ENCODE assay signal across 23 cellular contexts in genomic region chr16:16032271-16032979, GRCh38.
DNase-seq lines count a peak whose midpoint lies in the region; ATAC-seq and TF ChIP-seq lines count a peak whose summit lies in the region.
"Had no signal": no experiment of that assay in that cellular context is flagged by ENCODE, and none has a peak within 500 bp of the region (broad histone marks: within the 10 kb centered on the region; RNA-seq: fewer than 3 reads in every experiment).

No MANE protein-coding gene starts in this region.

- no peaks in the 10 kb centered on the region for H3K9me3 Mint-ChIP-seq in activated CD4-positive, alpha-beta T cell treated with anti-CD3 and anti-CD28 coated beads, Interleukin-2, amount 10 ng/mL, durations not matched to agents 7 days and 5 days
- H3K9me3 Mint-ChIP-seq in CD4-positive, alpha-beta T cell = no peaks in the 10 kb centered on the region
- H3K9me3 Mint-ChIP-seq in activated CD4-positive, alpha-beta memory T cell treated with anti-CD3 and anti-CD28 coated beads, Interleukin-2, amount 10 ng/mL, durations not matched to agents 7 days and 5 days = no peaks in the 10 kb centered on the region
- H3K9me3 Mint-ChIP-seq in memory B cell = no peaks in the 10 kb centered on the region

- H3K4me1 Mint-ChIP-seq in activated CD4-positive, alpha-beta T cell treated with anti-CD3 and anti-CD28 coated beads, Interleukin-2, amount 10 ng/mL, durations not matched to agents 7 days and 5 days = peaks cover 20% of the 10 kb centered on the region
- peaks cover 17% of the 10 kb centered on the region for H3K4me1 Mint-ChIP-seq in CD4-positive, alpha-beta T cell (ENCODE audit: low read depth)
- peaks cover 37% of the 10 kb centered on the region for H3K4me1 Mint-ChIP-seq in activated CD4-positive, alpha-beta memory T cell treated with anti-CD3 and anti-CD28 coated beads, Interleukin-2, amount 10 ng/mL, durations not matched to agents 7 days and 5 days
- H3K4me1 Mint-ChIP-seq in memory B cell = peaks cover 13% of the 10 kb centered on the region

- H3K27me3 ChIP-seq in CD4-positive, alpha-beta T cell (ENCODE audit: control insufficient read depth, insufficient read depth, low read length) = no peaks in the 10 kb centered on the region
- H3K27me3 ChIP-seq: colonic mucosa, left lung had no signal

- H3K27ac ChIP-seq in CD4-positive, alpha-beta T cell (ENCODE audit: low read depth, low read length) = no peak overlapping the region
- H3K27ac ChIP-seq: colonic mucosa, left lung, SK-N-MC had no signal

- DNase-seq in activated CD4-positive, alpha-beta T cell treated with anti-CD3 and anti-CD28 coated beads, Interleukin-2, amount 10 ng/mL, durations not matched to agents 7 days and 5 days = no peak
- DNase-seq in activated CD4-positive, alpha-beta T cell treated with anti-CD3 and anti-CD28 coated beads, Interleukin-2, amount 50 U/mL, for 48 hours = no peak
- no peak for DNase-seq in CD4-positive, alpha-beta T cell
- DNase-seq in activated CD4-positive, alpha-beta memory T cell treated with anti-CD3 and anti-CD28 coated beads, Interleukin-2, amount 10 ng/mL, durations not matched to agents 7 days and 5 days = no peak
- DNase-seq in memory B cell (ENCODE audit: low spot score in 2 of 2) = no peak
- no peak for DNase-seq in Ammon's horn (ENCODE audit: low spot score)
- no peak for DNase-seq in GM10248 (ENCODE audit: extremely low spot score)
- DNase-seq: activated CD8-positive, alpha-beta memory T cell treated with anti-CD3 and anti-CD28 coated beads, Interleukin-2, amount 50 U/mL, for 4 hours; C1 segment of cervical spinal cord; colonic mucosa; DMS153; GOT3; head of caudate nucleus; left lung; MM.1S; mucosa of descending colon; NCI-H146; NCI-H524 treated with DMSO at 0.1 percent for 48 hours; RPMI8226; substantia nigra had no signal

- no peaks in the 10 kb centered on the region for H3K27me3 Mint-ChIP-seq in activated CD4-positive, alpha-beta T cell treated with anti-CD3 and anti-CD28 coated beads, Interleukin-2, amount 10 ng/mL, durations not matched to agents 7 days and 5 days
- no peaks in the 10 kb centered on the region for H3K27me3 Mint-ChIP-seq in CD4-positive, alpha-beta T cell
- H3K27me3 Mint-ChIP-seq in activated CD4-positive, alpha-beta memory T cell treated with anti-CD3 and anti-CD28 coated beads, Interleukin-2, amount 10 ng/mL, durations not matched to agents 7 days and 5 days = no peaks in the 10 kb centered on the region
- H3K27me3 Mint-ChIP-seq in memory B cell = no peaks in the 10 kb centered on the region
- H3K27me3 Mint-ChIP-seq: brain had no signal

- H3K4me3 Mint-ChIP-seq in activated CD4-positive, alpha-beta T cell treated with anti-CD3 and anti-CD28 coated beads, Interleukin-2, amount 10 ng/mL, durations not matched to agents 7 days and 5 days = no peak overlapping the region
- H3K4me3 Mint-ChIP-seq in CD4-positive, alpha-beta T cell = no peak overlapping the region
- H3K4me3 Mint-ChIP-seq in activated CD4-positive, alpha-beta memory T cell treated with anti-CD3 and anti-CD28 coated beads, Interleukin-2, amount 10 ng/mL, durations not matched to agents 7 days and 5 days = no peak overlapping the region
- H3K4me3 Mint-ChIP-seq in memory B cell = no peak overlapping the region
- H3K4me3 Mint-ChIP-seq: brain had no signal

- POLR2A ChIA-PET in activated CD4-positive, alpha-beta T cell treated with anti-CD3 and anti-CD28 coated beads, Interleukin-2, amount 10 ng/mL, durations not matched to agents 7 days and 5 days (lab: Charles Lee) = no interaction called here
- POLR2A ChIA-PET in CD4-positive, alpha-beta T cell (lab: Charles Lee) = interaction anchor here (1.4 to 2.0 kb wide), 4 partner anchors 8 to 144 kb away, joined by 4 to 10 read pairs (median 8); partner anchors contain the start of gene CEP20
- POLR2A ChIA-PET in activated CD4-positive, alpha-beta memory T cell treated with anti-CD3 and anti-CD28 coated beads, Interleukin-2, amount 10 ng/mL, durations not matched to agents 7 days and 5 days (lab: Charles Lee) = interaction anchor here (0.8 to 3.5 kb wide), 7 partner anchors 8 to 144 kb away, joined by 3 to 19 read pairs (median 5); partner anchors contain the start of gene CEP20
- POLR2A ChIA-PET in GM10248 (lab: Yijun Ruan, JAX) = interaction anchor here (0.9 kb wide), 1 partner anchor 28 kb away, joined by 3 read pairs; no protein-coding TSS in a partner anchor

- CTCF ChIA-PET in activated CD4-positive, alpha-beta T cell treated with anti-CD3 and anti-CD28 coated beads, Interleukin-2, amount 10 ng/mL, durations not matched to agents 7 days and 5 days (lab: Charles Lee) = interaction anchor here (0.6 to 1.2 kb wide), 3 partner anchors 14 to 106 kb away, joined by 3 read pairs; no protein-coding TSS in a partner anchor
- CTCF ChIA-PET in CD4-positive, alpha-beta T cell (lab: Charles Lee) = interaction anchor here (0.6 to 1.4 kb wide), 3 partner anchors 9 to 89 kb away, joined by 3 to 4 read pairs (median 3); no protein-coding TSS in a partner anchor
- CTCF ChIA-PET in activated CD4-positive, alpha-beta memory T cell treated with anti-CD3 and anti-CD28 coated beads, Interleukin-2, amount 10 ng/mL, durations not matched to agents 7 days and 5 days (lab: Charles Lee) = interaction anchor here (1.0 to 1.3 kb wide), 3 partner anchors 8 to 210 kb away, joined by 3 to 4 read pairs (median 4); partner anchors contain the start of gene CEP20
- CTCF ChIA-PET in GM10248 (lab: Yijun Ruan, JAX) = interaction anchor here (1.1 to 3.2 kb wide), 7 partner anchors 10 to 267 kb away, joined by 3 to 14 read pairs (median 4); no protein-coding TSS in a partner anchor

- TF ChIP-seq CTCF in CD4-positive, alpha-beta T cell (IDR thresholded peaks at IDR 0.05) = no peak
- no peak for TF ChIP-seq CTCF in GM10248 (IDR thresholded peaks at IDR 0.05; ENCODE audit: control extremely low read depth, extremely low read depth, low read depth, missing control alignments)

- H3K36me3 Mint-ChIP-seq in activated CD4-positive, alpha-beta T cell treated with anti-CD3 and anti-CD28 coated beads, Interleukin-2, amount 10 ng/mL, durations not matched to agents 7 days and 5 days (ENCODE audit: low read depth) = peaks cover 37% of the 10 kb centered on the region
- peaks cover 60% of the 10 kb centered on the region for H3K36me3 Mint-ChIP-seq in CD4-positive, alpha-beta T cell (ENCODE audit: low read depth)
- peaks cover 44% of the 10 kb centered on the region for H3K36me3 Mint-ChIP-seq in activated CD4-positive, alpha-beta memory T cell treated with anti-CD3 and anti-CD28 coated beads, Interleukin-2, amount 10 ng/mL, durations not matched to agents 7 days and 5 days (ENCODE audit: low read depth)
- H3K36me3 Mint-ChIP-seq in memory B cell = peaks cover 12% of the 10 kb centered on the region

- no peaks in the 10 kb centered on the region for H3K9me3 ChIP-seq in CD4-positive, alpha-beta T cell (ENCODE audit: control insufficient read depth, low read length)
- H3K9me3 ChIP-seq: colonic mucosa, left lung, mucosa of descending colon had no signal

- H3K27ac Mint-ChIP-seq in activated CD4-positive, alpha-beta T cell treated with anti-CD3 and anti-CD28 coated beads, Interleukin-2, amount 10 ng/mL, durations not matched to agents 7 days and 5 days = peak overlapping the region; percentile 87
- peak overlapping the region; percentile 87 for H3K27ac Mint-ChIP-seq in CD4-positive, alpha-beta T cell
- H3K27ac Mint-ChIP-seq in activated CD4-positive, alpha-beta memory T cell treated with anti-CD3 and anti-CD28 coated beads, Interleukin-2, amount 10 ng/mL, durations not matched to agents 7 days and 5 days = peak overlapping the region; percentile 67
- H3K27ac Mint-ChIP-seq in memory B cell = peak overlapping the region; percentile 81
- H3K27ac Mint-ChIP-seq: brain had no signal

- no peak for ATAC-seq in CD4-positive, alpha-beta T cell (ENCODE audit: poor library complexity)
- ATAC-seq in memory B cell (ENCODE audit: low read depth) (no peak), HG02623 (IDR thresholded peaks at IDR 0.05; ENCODE audit: unreplicated experiment) (no peak)
- ATAC-seq: left lung had no signal

- intact Hi-C loops in CD4-positive, alpha-beta T cell (cut with DNase I, micrococcal nuclease) = no loop called here
